ENCODE assay signal across 16 cellular contexts in the genomic region with DNA sequence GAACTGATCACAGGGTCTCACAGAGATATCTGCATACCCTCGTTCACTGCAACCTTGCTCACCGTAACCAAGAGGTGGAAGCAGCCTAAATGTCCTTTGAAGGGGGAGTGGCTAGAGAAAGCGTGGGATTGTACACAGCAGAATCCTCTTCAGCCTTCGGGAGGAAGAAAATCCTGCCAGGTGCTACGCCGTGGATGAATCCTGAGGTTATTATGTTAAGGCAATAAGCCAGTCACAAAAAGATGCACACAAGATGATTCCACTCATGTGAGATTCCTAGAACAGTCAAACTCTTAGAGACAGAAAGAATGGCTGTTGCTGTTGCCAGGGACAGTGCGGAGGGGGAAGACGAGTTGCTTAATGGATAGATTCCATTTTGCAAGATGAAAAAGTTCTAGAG. TPM values are rescaled to one million over a fixed set of nuclear protein-coding genes. Genes with fewer than 3 reads are reported as not detected.
DNase-seq lines count a peak whose midpoint lies in the region; ATAC-seq and TF ChIP-seq lines count a peak whose summit lies in the region.
"Had no signal": no experiment of that assay in that cellular context is flagged by ENCODE, and none has a peak within 500 bp of the region (broad histone marks: within the 10 kb centered on the region; RNA-seq: fewer than 3 reads in every experiment).

No MANE protein-coding gene starts in this region.

- H3F3A ChIP-seq in GM23338 (replicated peaks; ENCODE audit: low read depth) = no peaks in the 10 kb centered on the region

- no peaks in the 10 kb centered on the region for H3K36me3 ChIP-seq in GM23338 (ENCODE audit: insufficient read depth)
- H3K36me3 ChIP-seq in endocrine pancreas (ENCODE audit: control insufficient read depth, insufficient read depth, low read length) = no peaks in the 10 kb centered on the region
- H3K36me3 ChIP-seq in neutrophil = no peaks in the 10 kb centered on the region
- H3K36me3 ChIP-seq: BLaER1 treated with 17β-estradiol and CSF1 and Interleukin-3, amounts not matched to agents 10 nM and 100 nM had no signal

- no peaks in the 10 kb centered on the region for H3K79me2 ChIP-seq in GM23338 (replicated peaks; ENCODE audit: insufficient read depth)

- H3K27ac Mint-ChIP-seq in GM23338 = no peak overlapping the region
- H3K27ac Mint-ChIP-seq: CD4-positive, CD25-positive, alpha-beta regulatory T cell had no signal

- H3K9me3 ChIP-seq in endocrine pancreas (ENCODE audit: control insufficient read depth, low read length) = no peaks in the 10 kb centered on the region
- no peaks in the 10 kb centered on the region for H3K9me3 ChIP-seq in neutrophil

- DNase-seq in GM23338 (ENCODE audit: low spot score) (no peak), SK-N-DZ (ENCODE audit: low spot score) (peak; percentile 30), middle frontal gyrus (ENCODE audit: extremely low spot score, low spot score) (no peak), cerebellar cortex (ENCODE audit: low spot score) (no peak)
- DNase-seq: ACHN; Calu3; CD4-positive, CD25-positive, alpha-beta regulatory T cell; DMS 273 treated with DMSO at 0.1 percent for 48 hours; IMR-90; KG1 had no signal

- H3K36me3 Mint-ChIP-seq in GM23338 (ENCODE audit: low read depth) = peaks cover 3% of the 10 kb centered on the region; the same call in 1 of the 3 replicates
- H3K36me3 Mint-ChIP-seq: CD4-positive, CD25-positive, alpha-beta regulatory T cell had no signal

- no peak overlapping the region for H3K4me3 Mint-ChIP-seq in GM23338
- H3K4me3 Mint-ChIP-seq: CD4-positive, CD25-positive, alpha-beta regulatory T cell had no signal

- peaks cover 2% of the 10 kb centered on the region; the same call in 1 of the 3 replicates for H3K4me1 Mint-ChIP-seq in GM23338
- H3K4me1 Mint-ChIP-seq: CD4-positive, CD25-positive, alpha-beta regulatory T cell had no signal

- no peak overlapping the region for H3K9ac ChIP-seq in endocrine pancreas (ENCODE audit: control insufficient read depth, insufficient read depth, low read length)
- H3K9ac ChIP-seq: BLaER1 treated with 17β-estradiol and CSF1 and Interleukin-3, amounts not matched to agents 10 nM and 100 nM had no signal

- H2AFZ ChIP-seq in GM23338 = no peak overlapping the region

- no peak overlapping the region for H3K4me2 ChIP-seq in GM23338
- H3K4me2 ChIP-seq: BLaER1 treated with 17β-estradiol and CSF1 and Interleukin-3, amounts not matched to agents 10 nM and 100 nM had no signal

- no peaks in the 10 kb centered on the region for H3K9me2 ChIP-seq in GM23338 (ENCODE audit: insufficient read depth)

- H4K20me1 ChIP-seq in GM23338 (replicated peaks; ENCODE audit: insufficient read depth) = no peaks in the 10 kb centered on the region
- H4K20me1 ChIP-seq: BLaER1 treated with 17β-estradiol and CSF1 and Interleukin-3, amounts not matched to agents 10 nM and 100 nM had no signal

- no peak; the same call in 2 of the 3 replicates for ATAC-seq in GM23338
- ATAC-seq in HG03457 (IDR thresholded peaks at IDR 0.05; ENCODE audit: unreplicated experiment) = no peak
- ATAC-seq in GM19463 (IDR thresholded peaks at IDR 0.05; ENCODE audit: unreplicated experiment) = no peak

- TF ChIP-seq CTCF in GM23338 (conservative IDR thresholded peaks at IDR 0.05; ENCODE audit: low read depth in 2 of 2) = no peak
- TF ChIP-seq CTCF in neutrophil (IDR thresholded peaks at IDR 0.05) = no peak

- H3K27me3 Mint-ChIP-seq in GM23338 (ENCODE audit: insufficient read depth, low read depth, poor library complexity) = peaks cover 4% of the 10 kb centered on the region
- H3K27me3 Mint-ChIP-seq: CD4-positive, CD25-positive, alpha-beta regulatory T cell had no signal

- no peak overlapping the region for H3K4me3 ChIP-seq in GM23338
- H3K4me3 ChIP-seq in endocrine pancreas (ENCODE audit: control insufficient read depth, insufficient read depth, low read length) = peak overlapping the region; percentile 8
- no peak overlapping the region for H3K4me3 ChIP-seq in neutrophil (ENCODE audit: low read depth in 1 of 2, low read length in 1 of 2)
- H3K4me3 ChIP-seq: BLaER1 treated with 17β-estradiol and CSF1 and Interleukin-3, amounts not matched to agents 10 nM and 100 nM had no signal

- H3K27me3 ChIP-seq in GM23338 (ENCODE audit: insufficient read depth) = no peaks in the 10 kb centered on the region
- no peaks in the 10 kb centered on the region for H3K27me3 ChIP-seq in endocrine pancreas (ENCODE audit: control insufficient read depth, insufficient read depth, low read length)
- H3K27me3 ChIP-seq in neutrophil = peaks cover 4% of the 10 kb centered on the region

- H3K4me1 ChIP-seq in GM23338 (ENCODE audit: insufficient read depth) = no peaks in the 10 kb centered on the region
- no peaks in the 10 kb centered on the region for H3K4me1 ChIP-seq in endocrine pancreas (ENCODE audit: control insufficient read depth, insufficient read depth, low read length)
- H3K4me1 ChIP-seq in neutrophil (ENCODE audit: control insufficient read depth in 1 of 2, insufficient read depth in 1 of 2, low read depth in 1 of 2, low read length in 1 of 2) = peaks cover 44 to 52% of the 10 kb centered on the region in 2 experiments

- H3K9me3 Mint-ChIP-seq in GM23338 = peaks cover 10% of the 10 kb centered on the region; the same call in 2 of the 3 replicates

- H3K27ac ChIP-seq in GM23338 (ENCODE audit: low read depth) (no peak overlapping the region), neutrophil (peak overlapping the region; percentile 33)
- H3K27ac ChIP-seq: BLaER1 treated with 17β-estradiol and CSF1 and Interleukin-3, amounts not matched to agents 10 nM and 100 nM; HL-60 had no signal

TF ChIP-seq in GM23338, 12 proteins besides CTCF, POLR2A, EP300 and RAD21 (continues in another document):
- TF ChIP-seq, protein P1, sequence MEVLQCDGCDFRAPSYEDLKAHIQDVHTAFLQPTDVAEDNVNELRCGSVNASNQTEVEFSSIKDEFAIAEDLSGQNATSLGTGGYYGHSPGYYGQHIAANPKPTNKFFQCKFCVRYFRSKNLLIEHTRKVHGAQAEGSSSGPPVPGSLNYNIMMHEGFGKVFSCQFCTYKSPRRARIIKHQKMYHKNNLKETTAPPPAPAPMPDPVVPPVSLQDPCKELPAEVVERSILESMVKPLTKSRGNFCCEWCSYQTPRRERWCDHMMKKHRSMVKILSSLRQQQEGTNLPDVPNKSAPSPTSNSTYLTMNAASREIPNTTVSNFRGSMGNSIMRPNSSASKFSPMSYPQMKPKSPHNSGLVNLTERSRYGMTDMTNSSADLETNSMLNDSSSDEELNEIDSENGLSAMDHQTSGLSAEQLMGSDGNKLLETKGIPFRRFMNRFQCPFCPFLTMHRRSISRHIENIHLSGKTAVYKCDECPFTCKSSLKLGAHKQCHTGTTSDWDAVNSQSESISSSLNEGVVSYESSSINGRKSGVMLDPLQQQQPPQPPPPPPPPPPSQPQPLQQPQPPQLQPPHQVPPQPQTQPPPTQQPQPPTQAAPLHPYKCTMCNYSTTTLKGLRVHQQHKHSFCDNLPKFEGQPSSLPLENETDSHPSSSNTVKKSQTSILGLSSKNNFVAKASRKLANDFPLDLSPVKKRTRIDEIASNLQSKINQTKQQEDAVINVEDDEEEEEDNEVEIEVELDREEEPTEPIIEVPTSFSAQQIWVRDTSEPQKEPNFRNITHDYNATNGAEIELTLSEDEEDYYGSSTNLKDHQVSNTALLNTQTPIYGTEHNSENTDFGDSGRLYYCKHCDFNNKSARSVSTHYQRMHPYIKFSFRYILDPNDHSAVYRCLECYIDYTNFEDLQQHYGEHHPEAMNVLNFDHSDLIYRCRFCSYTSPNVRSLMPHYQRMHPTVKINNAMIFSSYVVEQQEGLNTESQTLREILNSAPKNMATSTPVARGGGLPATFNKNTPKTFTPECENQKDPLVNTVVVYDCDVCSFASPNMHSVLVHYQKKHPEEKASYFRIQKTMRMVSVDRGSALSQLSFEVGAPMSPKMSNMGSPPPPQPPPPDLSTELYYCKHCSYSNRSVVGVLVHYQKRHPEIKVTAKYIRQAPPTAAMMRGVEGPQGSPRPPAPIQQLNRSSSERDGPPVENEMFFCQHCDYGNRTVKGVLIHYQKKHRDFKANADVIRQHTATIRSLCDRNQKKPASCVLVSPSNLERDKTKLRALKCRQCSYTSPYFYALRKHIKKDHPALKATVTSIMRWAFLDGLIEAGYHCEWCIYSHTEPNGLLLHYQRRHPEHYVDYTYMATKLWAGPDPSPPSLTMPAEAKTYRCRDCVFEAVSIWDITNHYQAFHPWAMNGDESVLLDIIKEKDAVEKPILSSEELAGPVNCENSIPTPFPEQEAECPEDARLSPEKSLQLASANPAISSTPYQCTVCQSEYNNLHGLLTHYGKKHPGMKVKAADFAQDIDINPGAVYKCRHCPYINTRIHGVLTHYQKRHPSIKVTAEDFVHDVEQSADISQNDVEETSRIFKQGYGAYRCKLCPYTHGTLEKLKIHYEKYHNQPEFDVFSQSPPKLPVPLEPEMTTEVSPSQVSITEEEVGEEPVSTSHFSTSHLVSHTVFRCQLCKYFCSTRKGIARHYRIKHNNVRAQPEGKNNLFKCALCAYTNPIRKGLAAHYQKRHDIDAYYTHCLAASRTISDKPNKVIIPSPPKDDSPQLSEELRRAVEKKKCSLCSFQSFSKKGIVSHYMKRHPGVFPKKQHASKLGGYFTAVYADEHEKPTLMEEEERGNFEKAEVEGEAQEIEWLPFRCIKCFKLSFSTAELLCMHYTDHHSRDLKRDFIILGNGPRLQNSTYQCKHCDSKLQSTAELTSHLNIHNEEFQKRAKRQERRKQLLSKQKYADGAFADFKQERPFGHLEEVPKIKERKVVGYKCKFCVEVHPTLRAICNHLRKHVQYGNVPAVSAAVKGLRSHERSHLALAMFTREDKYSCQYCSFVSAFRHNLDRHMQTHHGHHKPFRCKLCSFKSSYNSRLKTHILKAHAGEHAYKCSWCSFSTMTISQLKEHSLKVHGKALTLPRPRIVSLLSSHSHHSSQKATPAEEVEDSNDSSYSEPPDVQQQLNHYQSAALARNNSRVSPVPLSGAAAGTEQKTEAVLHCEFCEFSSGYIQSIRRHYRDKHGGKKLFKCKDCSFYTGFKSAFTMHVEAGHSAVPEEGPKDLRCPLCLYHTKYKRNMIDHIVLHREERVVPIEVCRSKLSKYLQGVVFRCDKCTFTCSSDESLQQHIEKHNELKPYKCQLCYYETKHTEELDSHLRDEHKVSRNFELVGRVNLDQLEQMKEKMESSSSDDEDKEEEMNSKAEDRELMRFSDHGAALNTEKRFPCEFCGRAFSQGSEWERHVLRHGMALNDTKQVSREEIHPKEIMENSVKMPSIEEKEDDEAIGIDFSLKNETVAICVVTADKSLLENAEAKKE (CRISPR knock-in tag; IDR thresholded peaks at IDR 0.05) = no peak
- TF ChIP-seq STAT1 (IDR thresholded peaks at IDR 0.05; ENCODE audit: unreplicated experiment) (no peak), EZH2 (IDR thresholded peaks at IDR 0.05; ENCODE audit: low read depth, unreplicated experiment) (no peak), EZH2phosphoT487 (IDR thresholded peaks at IDR 0.05; ENCODE audit: unreplicated experiment) (no peak)

RNA-seq across cellular contexts. Expression of a gene that starts 39.6 kb away (rescaled TPM):
- total RNA-seq in GM23338 (2014; rRNA removed; shearing (Covaris generic)) = 36.2 and 41.0 TPM in 2 replicates
- polyA plus RNA-seq in GM23338 (2016; fragmentation: Nextera tagmentation; extraction: Ambion mirVana) = 49.0 and 49.8 TPM in 2 replicates
- 43.3 and 48.0 TPM in 2 replicates for polyA plus RNA-seq in SK-N-DZ (2014; cell fraction: cytosol; rRNA removed)
- polyA plus RNA-seq in SK-N-DZ (2014; cell fraction: nucleus; rRNA removed) = 204 and 270 TPM in 2 replicates
